In the genomic region with DNA sequence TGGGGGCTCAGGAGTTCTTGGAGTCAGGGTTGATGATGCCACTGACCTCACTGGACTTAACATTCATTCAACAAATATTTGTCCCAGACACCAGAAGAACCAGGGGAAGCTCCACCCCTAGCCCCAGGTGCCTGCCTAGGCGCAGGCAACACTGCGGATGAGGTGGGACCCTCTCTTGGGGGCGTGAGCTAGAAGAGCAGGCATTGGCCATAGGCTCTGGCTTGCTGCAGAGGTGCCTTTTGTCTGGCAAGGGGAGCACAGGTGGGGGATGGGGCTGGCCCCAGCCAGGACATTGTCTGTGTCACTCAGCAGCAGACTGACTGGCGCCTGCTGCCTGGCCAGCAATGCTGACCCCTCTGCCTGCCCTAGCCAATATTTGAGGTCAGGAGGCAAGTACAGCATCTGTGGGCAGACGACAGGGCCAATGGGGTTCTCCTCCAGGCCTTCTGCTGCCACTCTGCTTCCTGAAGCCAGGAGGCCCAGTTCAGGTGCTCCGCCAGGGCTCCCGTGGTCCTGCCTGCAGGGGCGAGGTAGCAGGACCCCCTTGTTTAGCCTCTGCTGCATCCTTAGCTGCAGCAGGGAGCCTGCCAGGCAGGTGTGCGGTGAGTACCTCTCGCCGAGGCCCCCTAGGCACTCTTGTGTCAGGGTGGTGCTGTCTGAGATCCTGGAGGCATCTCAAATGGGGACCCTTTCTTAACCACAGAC, we compare ENCODE assay signal across 24 cellular contexts. TPM values are rescaled to one million over a fixed set of nuclear protein-coding genes. Genes with fewer than 3 reads are reported as not detected.
DNase-seq lines count a peak whose midpoint lies in the region; ATAC-seq and TF ChIP-seq lines count a peak whose summit lies in the region.
"Had no signal": no experiment of that assay in that cellular context is flagged by ENCODE, and none has a peak within 500 bp of the region (broad histone marks: within the 10 kb centered on the region; RNA-seq: fewer than 3 reads in every experiment).

No MANE protein-coding gene starts in this region.

- H3K27me3 ChIP-seq in heart left ventricle (no peaks in the 10 kb centered on the region), right lobe of liver (no peaks in the 10 kb centered on the region), psoas muscle (ENCODE audit: insufficient read depth in 3 of 3, low read length in 2 of 3) (peaks cover 0 to 2% (median 0%) of the 10 kb centered on the region in 3 donors)
- H3K27me3 ChIP-seq: SJSA1 had no signal

- no peak for TF ChIP-seq POLR2A in heart left ventricle (IDR thresholded peaks at IDR 0.05)
- TF ChIP-seq POLR2A in right lobe of liver (IDR thresholded peaks at IDR 0.05) = no peak

- H3K9me3 ChIP-seq in heart left ventricle = no peaks in the 10 kb centered on the region
- no peaks in the 10 kb centered on the region for H3K9me3 ChIP-seq in right lobe of liver
- H3K9me3 ChIP-seq in psoas muscle = no peaks in the 10 kb centered on the region
- H3K9me3 ChIP-seq: SJSA1 had no signal

- no peak overlapping the region for H3K27ac ChIP-seq in heart left ventricle
- no peak overlapping the region for H3K27ac ChIP-seq in right lobe of liver
- no peak overlapping the region for H3K27ac ChIP-seq in psoas muscle
- H3K27ac ChIP-seq: RWPE1, SJSA1 had no signal

- DNase-seq in HuH-7.5 (ENCODE audit: low spot score) (peak; percentile 99), heart left ventricle (peak in 3 of 5 donors; percentile 32 to 53 (median 44)), right lobe of liver (peak; percentile 65 to 82 (median 66)), psoas muscle (peak; percentile 7 to 28), A172 (ENCODE audit: low spot score) (no peak)
- no peak for DNase-seq in stimulated activated CD4-positive, alpha-beta T cell treated with anti-CD3 and anti-CD28 coated beads, Interleukin-4, amount 100 ng/mL, for 24 hours
- DNase-seq: ACHN; AML-193; DMS 273 treated with DMSO at 0.1 percent for 48 hours; GOT3; HFFc6; Karpas-422; MM.1S; NCI-H1092 treated with DMSO at 0.1 percent for 48 hours; NCI-H1694; NCI-H446; NCI-H69; NK-92 treated with Interleukin-12 subunit alpha and Interleukin-12 subunit beta, amount 100 ng/mL, for 24 hours; OCI-M1 had no signal

- H3K4me1 ChIP-seq in heart left ventricle = peaks cover under 1 to 56% (median 34%) of the 10 kb centered on the region in 12 donors
- H3K4me1 ChIP-seq in right lobe of liver = peaks cover 0 to 9% (median 0%) of the 10 kb centered on the region in 4 donors
- H3K4me1 ChIP-seq in psoas muscle = peaks cover 12% of the 10 kb centered on the region

- WGBS in heart left ventricle, 4 donors = 86 to 97% (median 93%) methylated on average over 3 to 11 of the region's 11 CpGs
- 20% methylated on average over 2 of the region's 11 CpGs for WGBS in right lobe of liver (ENCODE audit: insufficient coverage, low coverage, low lambda C conversion rate, missing lambda C conversion rate)
- WGBS in psoas muscle, 3 donors = 93 to 95% (median 95%) methylated on average over 10 to 11 of the region's 11 CpGs

- intact Hi-C loops in heart left ventricle (cut with DNase I) (no loop called here), right lobe of liver (cut with DNase I) (no loop called here), psoas muscle (cut with DNase I) (no loop called here)

- no peak overlapping the region for H3K4me3 ChIP-seq in heart left ventricle
- H3K4me3 ChIP-seq in right lobe of liver = no peak overlapping the region
- no peak overlapping the region for H3K4me3 ChIP-seq in psoas muscle
- H3K4me3 ChIP-seq: SJSA1 had no signal

- no peak for ATAC-seq in heart left ventricle
- ATAC-seq in right lobe of liver = peak; percentile 75 to 86 (median 81)
- ATAC-seq in psoas muscle = peak in 1 of 4 donors; percentile 37
- ATAC-seq in GM19351 (IDR thresholded peaks at IDR 0.05; ENCODE audit: unreplicated experiment) = no peak

- H3K36me3 ChIP-seq in heart left ventricle = no peaks in the 10 kb centered on the region
- no peaks in the 10 kb centered on the region for H3K36me3 ChIP-seq in right lobe of liver
- H3K36me3 ChIP-seq in psoas muscle (ENCODE audit: insufficient read depth in 1 of 2, low read depth in 1 of 2) = no peaks in the 10 kb centered on the region
- H3K36me3 ChIP-seq: SJSA1 had no signal

- TF ChIP-seq CTCF in heart left ventricle (IDR thresholded peaks at IDR 0.05) (no peak), right lobe of liver (IDR thresholded peaks at IDR 0.05) (no peak), psoas muscle (IDR thresholded peaks at IDR 0.05) (no peak)

RNA-seq across cellular contexts. Expression of gene LINC01488, which starts 4.0 kb away (rescaled TPM):
- total RNA-seq in heart left ventricle (under 1 TPM in 5 of 9 donors, not detected in 4; 0.04 to 0.42 (median 0.13) TPM), right lobe of liver (10 to 100 TPM in 1 of 6 experiments, 1 to 10 TPM in 3, under 1 TPM in 1, not detected in 1; 0.63 to 22.9 (median 1.1) TPM), psoas muscle (not detected)
- polyA plus RNA-seq in heart left ventricle (under 1 TPM in 1 of 2 donors, not detected in 1; 0.23 TPM), psoas muscle (under 1 TPM in 1 of 3 donors, not detected in 2; 0.03 TPM)
- not detected in 2 replicates for total RNA-seq in A172 (2014; rRNA removed; shearing (Covaris generic))
- total RNA-seq: Daoy, HFFc6 had no signal
- polyA plus RNA-seq: CD14-positive monocyte had no signal

Comparison
In these comparisons a context has a peak if more than half of its experiments do, and no peak if none do; other contexts are left out.
1. DNase-seq: peak in HuH-7.5 (single experiment), heart left ventricle (3 of 5), right lobe of liver (3 of 3) and psoas muscle (2 of 2); none in stimulated activated CD4-positive, alpha-beta T cell treated with anti-CD3 and anti-CD28 coated beads, Interleukin-4, amount 100 ng/mL, for 24 hours (single experiment) and A172 (single experiment).
2. ATAC-seq: peak in right lobe of liver (4 of 4); none in heart left ventricle (0 of 4) and GM19351 (single experiment).